In genomic region chr5:38738898-38739743, GRCh38 we compare ENCODE assay signal across 16 cellular contexts.
DNase-seq lines count a peak whose midpoint lies in the region; ATAC-seq and TF ChIP-seq lines count a peak whose summit lies in the region.
"Had no signal": no experiment of that assay in that cellular context is flagged by ENCODE, and none has a peak within 500 bp of the region (broad histone marks: within the 10 kb centered on the region; RNA-seq: fewer than 3 reads in every experiment).

No MANE protein-coding gene starts in this region.

- no peak overlapping the region for H3K4me2 ChIP-seq in IMR-90 (ENCODE audit: low read depth, low read length)

- intact Hi-C loops in IMR-90 (cut with micrococcal nuclease): no loop called here

- peaks cover 3% of the 10 kb centered on the region; the same call in 1 of the 2 replicates for H3K27me3 ChIP-seq in IMR-90 (ENCODE audit: control insufficient read depth, insufficient read depth, low read length)
- H3K27me3 ChIP-seq: body of pancreas, gastrocnemius medialis had no signal

- H3K9me1 ChIP-seq in IMR-90 (ENCODE audit: insufficient read depth, low read length): no peaks in the 10 kb centered on the region

- no peak overlapping the region for H2BK120ac ChIP-seq in IMR-90 (ENCODE audit: low read depth, low read length)

- DNase-seq in Daoy (ENCODE audit: low read depth) (peak; percentile 62), IMR-90 (no peak), SK-N-MC (ENCODE audit: low read depth, low spot score) (no peak), fibroblast of the aortic adventitia (ENCODE audit: low read depth) (peak; percentile 71), RKO (ENCODE audit: low spot score) (no peak), T-helper 9 cell (no peak)
- DNase-seq in stimulated activated CD4-positive, alpha-beta T cell treated with anti-CD3 and anti-CD28 coated beads, Interleukin-4, amount 100 ng/mL, for 1 hour: no peak
- no peak for DNase-seq in stimulated activated CD4-positive, alpha-beta T cell treated with anti-CD3 and anti-CD28 coated beads, Interleukin-4, amount 100 ng/mL, for 4 hours
- DNase-seq: body of pancreas; CD4-positive, CD25-positive, alpha-beta regulatory T cell; gastrocnemius medialis; lower lobe of right lung; natural killer cell; psoas muscle; stimulated activated CD4-positive, alpha-beta T cell treated with anti-CD3 and anti-CD28 coated beads, Interleukin-15, amount 100 ng/mL, for 24 hours had no signal

- TF ChIP-seq RAD21 in IMR-90 (IDR thresholded peaks at IDR 0.05; ENCODE audit: low read length): no peak

- H3K4ac ChIP-seq in IMR-90 (ENCODE audit: low read depth, low read length): no peak overlapping the region

- in situ Hi-C loops in IMR-90 (cut with MboI; ENCODE audit: low sequenced_read_pairs): no loop called here

- no peak overlapping the region for H3K18ac ChIP-seq in IMR-90 (ENCODE audit: low read depth, low read length)

- no peak overlapping the region for H3K14ac ChIP-seq in IMR-90 (replicated peaks; ENCODE audit: low read depth, low read length)

- H3K4me3 ChIP-seq in IMR-90 (ENCODE audit: insufficient read depth, low read depth, low read length) (no peak overlapping the region), SK-N-MC (no peak overlapping the region), fibroblast of the aortic adventitia (ENCODE audit: low read depth, low read length) (no peak overlapping the region)
- H3K4me3 ChIP-seq: body of pancreas, gastrocnemius medialis, lower lobe of right lung, psoas muscle had no signal

- H2BK15ac ChIP-seq in IMR-90 (ENCODE audit: low read depth, low read length): no peak overlapping the region

- H3K9ac ChIP-seq in IMR-90 (ENCODE audit: low read depth, low read length) (no peak overlapping the region), SK-N-MC (ENCODE audit: insufficient read length) (no peak overlapping the region)

- no peak overlapping the region for H4K8ac ChIP-seq in IMR-90 (ENCODE audit: low read depth in 2 of 2, low read length in 2 of 2)

- no peak; the same call in 1 of the 2 replicates for ATAC-seq in IMR-90 (ENCODE audit: low read depth)
- ATAC-seq: activated CD4-positive, CD25-positive, alpha-beta regulatory T cell treated with anti-CD3 and anti-CD28 coated beads, Interleukin-2, amount 50 U/mL, for 24 hours; body of pancreas; gastrocnemius medialis; lower lobe of right lung; natural killer cell; psoas muscle had no signal

- no peak overlapping the region for H2AK9ac ChIP-seq in IMR-90 (replicated peaks; ENCODE audit: low read depth, low read length, poor library complexity)

- no CpG with 5 or more reads among the region's 4 CpGs for WGBS in IMR-90 (ENCODE audit: extremely low coverage in 2 of 2, insufficient read length in 1 of 2), 2 experiments

- H4K5ac ChIP-seq in IMR-90 (ENCODE audit: low read depth, low read length): no peak overlapping the region

- H4K91ac ChIP-seq in IMR-90 (ENCODE audit: insufficient read depth, low read depth, low read length): no peak overlapping the region

- TF ChIP-seq POLR2A in IMR-90 (IDR thresholded peaks at IDR 0.05; ENCODE audit: low read depth, low read length): no peak

- no peak overlapping the region for H2BK20ac ChIP-seq in IMR-90 (ENCODE audit: low read depth, low read length)

- no peak overlapping the region for H2AK5ac ChIP-seq in IMR-90 (ENCODE audit: low read depth, low read length)

- H3K9me3 ChIP-seq in IMR-90 (ENCODE audit: control insufficient read depth, insufficient read depth, low read length) (peaks cover 10% of the 10 kb centered on the region), SK-N-MC (ENCODE audit: low read depth, low read length) (peaks cover 7% of the 10 kb centered on the region; the same call in 1 of the 2 replicates)
- H3K9me3 ChIP-seq: body of pancreas, gastrocnemius medialis had no signal

- no peak overlapping the region for H2BK5ac ChIP-seq in IMR-90 (ENCODE audit: low read depth, low read length, poor library complexity, severe bottlenecking)

- no peak overlapping the region for H2AFZ ChIP-seq in IMR-90 (replicated peaks; ENCODE audit: low read length, poor library complexity)

- H3K4me1 ChIP-seq in IMR-90 (ENCODE audit: control insufficient read depth, insufficient read depth, low read length): no peaks in the 10 kb centered on the region
- H3K4me1 ChIP-seq: body of pancreas, gastrocnemius medialis, lower lobe of right lung, psoas muscle had no signal

- H3K27ac ChIP-seq in IMR-90 (ENCODE audit: insufficient read depth, low read length) (no peak overlapping the region), SK-N-MC (peak overlapping the region; percentile 73)
- H3K27ac ChIP-seq: body of pancreas, gastrocnemius medialis, lower lobe of right lung, psoas muscle had no signal

- no peaks in the 10 kb centered on the region for H3K79me1 ChIP-seq in IMR-90 (ENCODE audit: low read depth in 1 of 2, low read length in 2 of 2)

- POLR2A ChIA-PET in IMR-90 (lab: Charles Lee; ENCODE audit: unreplicated experiment): no interaction called here

- H3K56ac ChIP-seq in IMR-90 (ENCODE audit: extremely low read depth, insufficient read depth, low read length): no peak overlapping the region

- dilution Hi-C loops in IMR-90 (cut with HindIII; ENCODE audit: low sequenced_read_pairs, unreplicated experiment): no loop called here

- no peak for TF ChIP-seq CTCF in IMR-90 (conservative IDR thresholded peaks at IDR 0.05; ENCODE audit: low read depth, low read length)
- TF ChIP-seq CTCF in fibroblast of the aortic adventitia (IDR thresholded peaks at IDR 0.05; ENCODE audit: insufficient read depth, low read length): no peak

- BruUV-seq in IMR-90 (replicated peaks; lab: Mats Ljungman, UMichigan): no TSS peak

- CTCF ChIA-PET in IMR-90 (lab: Yijun Ruan, JAX): no interaction called here

- no peaks in the 10 kb centered on the region for H3K36me3 ChIP-seq in IMR-90 (ENCODE audit: control insufficient read depth, insufficient read depth, low read length)
- no peaks in the 10 kb centered on the region for H3K36me3 ChIP-seq in SK-N-MC (ENCODE audit: insufficient read depth, low read length)
- H3K36me3 ChIP-seq: gastrocnemius medialis, lower lobe of right lung had no signal

- no peak overlapping the region for H3K23ac ChIP-seq in IMR-90 (ENCODE audit: low read depth, low read length)

- H4K20me1 ChIP-seq in IMR-90 (ENCODE audit: insufficient read depth, low read length): no peaks in the 10 kb centered on the region

TF ChIP-seq in IMR-90, 13 proteins besides CTCF, POLR2A, EP300 and RAD21:
- TF ChIP-seq CEBPB (IDR thresholded peaks at IDR 0.05; ENCODE audit: low read depth, low read length) (peak; percentile 64; the same call in 1 of the 2 replicates), MAZ (IDR thresholded peaks at IDR 0.05; ENCODE audit: borderline replicate concordance, low read depth, low read length) (no peak), MAFK (IDR thresholded peaks at IDR 0.05; ENCODE audit: low read depth, low read length) (peak; percentile 37), NFE2L2 (IDR thresholded peaks at IDR 0.05; ENCODE audit: low read depth, low read length) (no peak)

Comparison
In these comparisons a context has a peak if more than half of its experiments do, and no peak if none do; other contexts are left out.
1. DNase-seq: peak in Daoy (single experiment) and fibroblast of the aortic adventitia (single experiment); none in IMR-90 (single experiment), SK-N-MC (single experiment), stimulated activated CD4-positive, alpha-beta T cell treated with anti-CD3 and anti-CD28 coated beads, Interleukin-4, amount 100 ng/mL, for 1 hour (single experiment), stimulated activated CD4-positive, alpha-beta T cell treated with anti-CD3 and anti-CD28 coated beads, Interleukin-4, amount 100 ng/mL, for 4 hours (0 of 2), RKO (single experiment) and T-helper 9 cell (single experiment).